ENCODE assay signal across 9 cellular contexts in the genomic region with DNA sequence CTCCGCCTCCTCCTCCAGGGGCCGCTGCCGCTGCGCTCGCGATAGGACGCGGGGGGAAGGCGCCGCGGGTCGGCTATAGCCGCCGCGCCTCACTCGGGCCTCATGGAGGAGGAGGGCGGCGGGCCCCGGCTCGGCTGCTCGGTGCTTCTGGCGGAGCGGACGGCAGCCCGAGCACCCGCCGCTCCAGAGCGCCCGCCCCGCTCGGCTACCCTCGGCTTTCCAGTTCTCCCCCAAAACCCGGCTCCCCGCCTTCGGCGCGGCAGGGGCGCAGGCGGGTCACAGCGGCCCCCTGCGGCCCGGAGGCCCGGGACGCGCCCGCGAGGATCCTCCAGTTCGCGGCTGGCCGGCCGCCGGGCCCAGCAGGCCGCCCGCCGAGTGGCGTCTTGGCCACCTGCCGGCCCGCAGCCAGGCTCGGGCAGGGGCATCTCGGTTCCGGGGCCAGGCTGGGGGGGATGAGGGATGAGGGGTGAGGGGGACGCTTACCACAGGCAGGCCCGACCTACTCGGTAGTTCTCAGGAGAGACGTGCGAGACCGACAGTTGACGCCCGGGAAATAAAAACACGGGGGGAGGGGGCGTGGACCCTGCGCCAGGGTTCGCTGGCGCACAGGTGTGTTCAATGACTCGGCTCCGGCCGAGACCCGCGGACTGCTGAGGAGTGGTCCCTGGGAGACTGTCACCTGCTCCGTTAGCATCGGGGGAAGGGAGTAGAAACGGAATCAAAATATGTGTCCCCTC. TPM values are rescaled to one million over a fixed set of nuclear protein-coding genes. Genes with fewer than 3 reads are reported as not detected.
DNase-seq lines count a peak whose midpoint lies in the region; ATAC-seq, FAIRE-seq and TF ChIP-seq lines count a peak whose summit lies in the region.
"Had no signal": no experiment of that assay in that cellular context is flagged by ENCODE, and none has a peak within 500 bp of the region (broad histone marks: within the 10 kb centered on the region; RNA-seq: fewer than 3 reads in every experiment).

A gene with protein sequence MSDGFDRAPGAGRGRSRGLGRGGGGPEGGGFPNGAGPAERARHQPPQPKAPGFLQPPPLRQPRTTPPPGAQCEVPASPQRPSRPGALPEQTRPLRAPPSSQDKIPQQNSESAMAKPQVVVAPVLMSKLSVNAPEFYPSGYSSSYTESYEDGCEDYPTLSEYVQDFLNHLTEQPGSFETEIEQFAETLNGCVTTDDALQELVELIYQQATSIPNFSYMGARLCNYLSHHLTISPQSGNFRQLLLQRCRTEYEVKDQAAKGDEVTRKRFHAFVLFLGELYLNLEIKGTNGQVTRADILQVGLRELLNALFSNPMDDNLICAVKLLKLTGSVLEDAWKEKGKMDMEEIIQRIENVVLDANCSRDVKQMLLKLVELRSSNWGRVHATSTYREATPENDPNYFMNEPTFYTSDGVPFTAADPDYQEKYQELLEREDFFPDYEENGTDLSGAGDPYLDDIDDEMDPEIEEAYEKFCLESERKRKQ (minus strand): TSS at position 221 of the 737 bp plus-strand sequence. CDS start 231 bp downstream, outside the sequence.

- DNase-seq in AG04450 (ENCODE audit: low read depth, low spot score) (peak; percentile 63), NCI-H2196 (lab: John Stamatoyannopoulos, UW; ENCODE audit: unreplicated experiment) (peak; percentile 94), bronchial epithelial cell (ENCODE audit: low read depth) (peak; percentile 68), inferior parietal cortex (ENCODE audit: extremely low spot score) (peak; percentile 75)
- DNase-seq in stimulated activated CD4-positive, alpha-beta T cell treated with anti-CD3 and anti-CD28 coated beads, Interleukin-12 subunit alpha, Interleukin-12 subunit beta, amount 100 ng/mL, for 24 hours (ENCODE audit: low read depth in 2 of 2) = peak; percentile 73 to 75

- H3K9me3 ChIP-seq in AG04450 (ENCODE audit: control insufficient read depth, insufficient read depth, low read length) = peaks cover 2% of the 10 kb centered on the region; the same call in 1 of the 2 replicates

- ATAC-seq in GM18858 (IDR thresholded peaks at IDR 0.05; ENCODE audit: unreplicated experiment) (peak; percentile 88), HG03066 (IDR thresholded peaks at IDR 0.05; ENCODE audit: low read depth, unreplicated experiment) (peak; percentile 64)

- CTCF ChIA-PET in AG04450 (lab: Charles Lee) = interaction anchor here (0.8 to 1.0 kb wide), 2 partner anchors 46 to 73 kb away, joined by 3 read pairs; a partner anchor contains a TSS

- H3K27me3 ChIP-seq in AG04450 (ENCODE audit: control insufficient read depth, insufficient read depth, low read length) (no peaks in the 10 kb centered on the region), bronchial epithelial cell (ENCODE audit: control insufficient read depth, insufficient read depth, low read length) (no peaks in the 10 kb centered on the region)

- POLR2A ChIA-PET in AG04450 (lab: Yijun Ruan, JAX) = interaction anchor here (1.3 to 1.8 kb wide), 3 partner anchors 46 to 440 kb away, joined by 3 to 6 read pairs (median 5); a partner anchor contains a TSS

- FAIRE-seq in bronchial epithelial cell (lab: Jason Lieb, UNC) = no peak
- FAIRE-seq: colon had no signal

- H3K4me3 ChIP-seq in AG04450 (ENCODE audit: low read depth, low read length) (peak within 1 kb of the TSS; percentile 86), WI38 (ENCODE audit: low read depth, low read length) (peak within 1 kb of the TSS; percentile 93), bronchial epithelial cell (ENCODE audit: low read depth, low read length) (peak within 1 kb of the TSS; percentile 87)

- TF ChIP-seq CTCF in AG04450 (IDR thresholded peaks at IDR 0.05; ENCODE audit: low read depth, low read length) (peak; percentile 38), WI38 (IDR thresholded peaks at IDR 0.05; ENCODE audit: low read depth, low read length) (no peak; the same call in 1 of the 2 replicates), bronchial epithelial cell (IDR thresholded peaks at IDR 0.05; ENCODE audit: insufficient read depth, low read length, severe bottlenecking) (peak; percentile 46)

- H3K36me3 ChIP-seq in bronchial epithelial cell (ENCODE audit: control insufficient read depth, insufficient read depth, low read length) = peaks cover 2% of the 10 kb centered on the region

- peak within 1 kb of the TSS; percentile 87 for H3K27ac ChIP-seq in AG04450 (ENCODE audit: low read depth, low read length)

RNA-seq across cellular contexts. Expression of the gene that starts here (rescaled TPM):
- polyA plus RNA-seq in AG04450 (2011; rRNA removed) = 125 and 148 TPM in 2 replicates
- 39.5 and 77.2 TPM in 2 replicates for polyA minus RNA-seq in AG04450 (2011; rRNA and poly(A)+ RNA removed)
- total RNA-seq in bronchial epithelial cell = 92.8 and 136 TPM in 2 replicates

Comparison
In these comparisons a context has a peak if more than half of its experiments do, and no peak if none do; other contexts are left out.
1. Peak in every context shown above with its lines: DNase-seq, ATAC-seq, H3K4me3 ChIP-seq and H3K27ac ChIP-seq.